Comparison of ENCODE assay signal across 1 cellular context in genomic region chr19:52962394-52963228, GRCh38.
TF ChIP-seq lines count a peak whose summit lies in the region.

Gene ZNF816, minus strand, starts transcription at chr19:52962881. Its CDS starts 6,792 bp downstream, at chr19:52956089.

TF ChIP-seq in K562, 482 proteins besides CTCF, POLR2A, EP300 and RAD21 (continued from another document):
- no peak for TF ChIP-seq ZNF318 (IDR thresholded peaks at IDR 0.05; ENCODE audit: borderline replicate concordance in 1 of 2, low read depth in 1 of 2)
- TF ChIP-seq CHCHD3 (CRISPR knock-in tag; IDR thresholded peaks at IDR 0.05) = no peak
- no peak for TF ChIP-seq RBM15 (IDR thresholded peaks at IDR 0.05; ENCODE audit: insufficient read depth, low read length)
- TF ChIP-seq TOE1 (IDR thresholded peaks at IDR 0.05; ENCODE audit: borderline replicate concordance) = no peak
- no peak for TF ChIP-seq TOE1 (CRISPR knock-in tag; IDR thresholded peaks at IDR 0.05; ENCODE audit: borderline replicate concordance, low read depth)
- TF ChIP-seq ZFP30 (CRISPR knock-in tag; IDR thresholded peaks at IDR 0.05; ENCODE audit: borderline replicate concordance) = no peak
- TF ChIP-seq PREB (CRISPR knock-in tag; IDR thresholded peaks at IDR 0.05) = no peak
- TF ChIP-seq SAFB2 (IDR thresholded peaks at IDR 0.05; ENCODE audit: borderline replicate concordance, low read depth, low read length, severe bottlenecking) = no peak
- no peak for TF ChIP-seq TCFL5 (CRISPR knock-in tag; conservative IDR thresholded peaks at IDR 0.05)
- no peak for TF ChIP-seq PTBP1 (IDR thresholded peaks at IDR 0.05; ENCODE audit: low read depth, low read length)
- no peak for TF ChIP-seq HES1 (IDR thresholded peaks at IDR 0.05; ENCODE audit: low read depth)
- no peak for TF ChIP-seq MIER1 (IDR thresholded peaks at IDR 0.05; ENCODE audit: low read depth)
- no peak for TF ChIP-seq ZNF79 (CRISPR knock-in tag; IDR thresholded peaks at IDR 0.05; ENCODE audit: low read depth)
- TF ChIP-seq ZBTB9 (CRISPR knock-in tag; IDR thresholded peaks at IDR 0.05) = 0 out of 2 replicates have a peak, but pooled peaks have one; percentile 32
- TF ChIP-seq ZNF785 (CRISPR knock-in tag; IDR thresholded peaks at IDR 0.05) = no peak
- TF ChIP-seq ZNF398 (CRISPR knock-in tag; IDR thresholded peaks at IDR 0.05) = no peak
TF ChIP-seq in K562: peak in this region for 73.
